Comparison of ENCODE assay signal across 8 cellular contexts in genomic region chrX:51892921-51893745, GRCh38. TPM values are rescaled to one million over a fixed set of nuclear protein-coding genes. Genes with fewer than 3 reads are reported as not detected.
DNase-seq lines count a peak whose midpoint lies in the region; ATAC-seq and TF ChIP-seq lines count a peak whose summit lies in the region.

Gene MAGED1, plus strand, starts transcription at chrX:51893623. Its CDS starts 682 bp downstream, at chrX:51894305.

- in situ Hi-C loops in SK-MEL-5 (cut with HindIII; ENCODE audit: low pct_unique_long_range_greater_than_20kb, low sequenced_read_pairs), result no loop called here

- H3K9me3 ChIP-seq in gastroesophageal sphincter (no peaks in the 10 kb centered on the region), neuronal stem cell (replicated peaks in 1 of 2; ENCODE audit: control insufficient read depth in 2 of 2, insufficient read depth in 1 of 2, low read depth in 1 of 2, low read length in 2 of 2) (no peaks in the 10 kb centered on the region)

- 0 out of 2 replicates have a peak, but pooled peaks cover 9% of the 10 kb centered on the region for H3K79me2 ChIP-seq in KMS-11 (ENCODE audit: insufficient read depth, low read depth)

- peak within 1 kb of the TSS; percentile 45 for H3K27ac ChIP-seq in KMS-11
- H3K27ac ChIP-seq in gastroesophageal sphincter, result peak within 1 kb of the TSS; percentile 72 to 87 (median 84)
- peak within 1 kb of the TSS; percentile 88 for H3K27ac ChIP-seq in neuronal stem cell (replicated peaks; ENCODE audit: low read length)

- H3K27me3 ChIP-seq in KMS-11 (ENCODE audit: insufficient read depth, low read depth) (no peaks in the 10 kb centered on the region), gastroesophageal sphincter (no peaks in the 10 kb centered on the region), neuronal stem cell (ENCODE audit: control insufficient read depth in 3 of 3, insufficient read depth in 3 of 3, low read depth in 1 of 3, low read length in 3 of 3) (no peaks in the 10 kb centered on the region)

- H3K4ac ChIP-seq in neuronal stem cell (ENCODE audit: low read length), result no peak within 1 kb of the TSS

- peak within 1 kb of the TSS; percentile 56; the same call in 1 of the 2 replicates for H3K9ac ChIP-seq in KMS-11
- H3K9ac ChIP-seq in neuronal stem cell (ENCODE audit: low read depth, low read length, poor library complexity), result peak within 1 kb of the TSS; percentile 63

- H2BK12ac ChIP-seq in neuronal stem cell (ENCODE audit: low read length), result no peak within 1 kb of the TSS

- no peak for TF ChIP-seq EP300 in gastroesophageal sphincter (IDR thresholded peaks at IDR 0.05)

- WGBS in gastroesophageal sphincter (ENCODE audit: low coverage in 1 of 2), 2 donors, result 0 to 25% methylated on average over 1 to 26 of the region's 35 CpGs
- WGBS in neuronal stem cell (ENCODE audit: extremely low coverage in 2 of 2, insufficient read length in 2 of 2, insufficient replicate concordance in 1 of 2), 2 donors, result no CpG with 5 or more reads among the region's 35 CpGs

- no peaks in the 10 kb centered on the region for H3K27me3 Mint-ChIP-seq in activated naive CD4-positive, alpha-beta T cell treated with anti-CD3 and anti-CD28 coated beads, Interleukin-2, amount 10 ng/mL, durations not matched to agents 7 days and 5 days

- H3K36me3 Mint-ChIP-seq in activated naive CD4-positive, alpha-beta T cell treated with anti-CD3 and anti-CD28 coated beads, Interleukin-2, amount 10 ng/mL, durations not matched to agents 7 days and 5 days, result peaks cover 7% of the 10 kb centered on the region

- peak within 1 kb of the TSS; percentile 48 for H3K18ac ChIP-seq in neuronal stem cell (ENCODE audit: low read length)

- TF ChIP-seq CTCF in KMS-11 (conservative IDR thresholded peaks at IDR 0.05; ENCODE audit: low read depth, low read length), result no peak
- no peak for TF ChIP-seq CTCF in gastroesophageal sphincter (IDR thresholded peaks at IDR 0.05)
- no peak for TF ChIP-seq CTCF in subcutaneous adipose tissue (IDR thresholded peaks at IDR 0.05; ENCODE audit: low read depth)

- no peak within 1 kb of the TSS for H2AFZ ChIP-seq in KMS-11 (ENCODE audit: low read depth)
- H2AFZ ChIP-seq in neuronal stem cell (ENCODE audit: low read length), result peak within 1 kb of the TSS; percentile 54

- H3K36me3 ChIP-seq in KMS-11 (ENCODE audit: insufficient read depth), result no peaks in the 10 kb centered on the region
- H3K36me3 ChIP-seq in gastroesophageal sphincter, result peaks cover 0 to 12% of the 10 kb centered on the region in 2 donors
- H3K36me3 ChIP-seq in neuronal stem cell (replicated peaks in 1 of 2; ENCODE audit: control insufficient read depth in 2 of 2, insufficient read depth in 2 of 2, low read length in 2 of 2), result peaks cover 23 to 31% of the 10 kb centered on the region in 2 donors

- no peak within 1 kb of the TSS for H4K8ac ChIP-seq in neuronal stem cell (ENCODE audit: low read depth, low read length)

- H3K4me3 ChIP-seq in KMS-11 (IDR thresholded peaks at IDR 0.05; ENCODE audit: insufficient read depth, low read depth, low read length) (no peak within 1 kb of the TSS), gastroesophageal sphincter (peak within 1 kb of the TSS; percentile 60 to 62), neuronal stem cell (ENCODE audit: low read length in 2 of 2) (peak within 1 kb of the TSS; percentile 87 to 95)

- no peak within 1 kb of the TSS for H2BK15ac ChIP-seq in neuronal stem cell (ENCODE audit: low read length)

- peak within 1 kb of the TSS; percentile 51; the same call in 1 of the 2 replicates for H3K4me2 ChIP-seq in KMS-11
- peak within 1 kb of the TSS; percentile 66 for H3K4me2 ChIP-seq in neuronal stem cell (ENCODE audit: insufficient read depth, low read length, poor library complexity, severe bottlenecking)

- TF ChIP-seq POLR2A in gastroesophageal sphincter (IDR thresholded peaks at IDR 0.05), result peak in 1 of 2 donors; percentile 45

- H3K4me1 ChIP-seq in KMS-11 (ENCODE audit: low read depth, poor library complexity, severe bottlenecking) (no peaks in the 10 kb centered on the region), gastroesophageal sphincter (peaks cover 0 to 23% (median 5%) of the 10 kb centered on the region in 3 donors), neuronal stem cell (ENCODE audit: control insufficient read depth in 2 of 2, insufficient read depth in 1 of 2, low read depth in 1 of 2, low read length in 2 of 2) (peaks cover 10 to 15% of the 10 kb centered on the region in 2 donors)

- ATAC-seq in GM21619 (IDR thresholded peaks at IDR 0.05; ENCODE audit: unreplicated experiment) (peak; percentile 57), gastroesophageal sphincter (peak; percentile 88)

- peaks cover 5% of the 10 kb centered on the region for H3K79me1 ChIP-seq in neuronal stem cell (ENCODE audit: low read depth, low read length)

- no peak within 1 kb of the TSS for H2BK120ac ChIP-seq in neuronal stem cell (ENCODE audit: low read depth, low read length)

- H3K4me3 Mint-ChIP-seq in activated naive CD4-positive, alpha-beta T cell treated with anti-CD3 and anti-CD28 coated beads, Interleukin-2, amount 10 ng/mL, durations not matched to agents 7 days and 5 days, result peak within 1 kb of the TSS; percentile 91

- peak within 1 kb of the TSS; percentile 78 for H3K27ac Mint-ChIP-seq in activated naive CD4-positive, alpha-beta T cell treated with anti-CD3 and anti-CD28 coated beads, Interleukin-2, amount 10 ng/mL, durations not matched to agents 7 days and 5 days

- DNase-seq in DMS153 (lab: John Stamatoyannopoulos, UW), result peak; percentile 92
- DNase-seq in SK-MEL-5 (ENCODE audit: low read depth, low spot score), result peak; percentile 95
- DNase-seq in activated naive CD4-positive, alpha-beta T cell treated with anti-CD3 and anti-CD28 coated beads, Interleukin-2, amount 10 ng/mL, durations not matched to agents 7 days and 5 days, result peak; percentile 86
- peak; percentile 93 for DNase-seq in neuronal stem cell (ENCODE audit: low spot score)

- H3K9me3 Mint-ChIP-seq in activated naive CD4-positive, alpha-beta T cell treated with anti-CD3 and anti-CD28 coated beads, Interleukin-2, amount 10 ng/mL, durations not matched to agents 7 days and 5 days, result no peaks in the 10 kb centered on the region

- peaks cover 35% of the 10 kb centered on the region for H3K4me1 Mint-ChIP-seq in activated naive CD4-positive, alpha-beta T cell treated with anti-CD3 and anti-CD28 coated beads, Interleukin-2, amount 10 ng/mL, durations not matched to agents 7 days and 5 days

- CTCF ChIA-PET in activated naive CD4-positive, alpha-beta T cell treated with anti-CD3 and anti-CD28 coated beads, Interleukin-2, amount 10 ng/mL, durations not matched to agents 7 days and 5 days (lab: Charles Lee), result no interaction called here

- H4K20me1 ChIP-seq in KMS-11 (ENCODE audit: insufficient read depth), result no peaks in the 10 kb centered on the region

- no peak within 1 kb of the TSS for H3K14ac ChIP-seq in neuronal stem cell (ENCODE audit: low read length)

- no peak within 1 kb of the TSS for H3K23ac ChIP-seq in neuronal stem cell (ENCODE audit: low read depth, low read length, poor library complexity)

- H2BK5ac ChIP-seq in neuronal stem cell (ENCODE audit: low read length), result no peak within 1 kb of the TSS

- no peak within 1 kb of the TSS for H2AK5ac ChIP-seq in neuronal stem cell (ENCODE audit: low read depth, low read length)

- no peak within 1 kb of the TSS for H4K91ac ChIP-seq in neuronal stem cell (ENCODE audit: low read depth, low read length, poor library complexity)

RNA-seq across cellular contexts. Expression of gene MAGED1, which starts in this region (rescaled TPM):
- 115 and 129 TPM in 2 replicates for total RNA-seq in SK-MEL-5 (2014; rRNA removed; shearing (Covaris generic))
- polyA plus RNA-seq in SK-MEL-5 (2015; cell fraction: cytosol; rRNA removed), result 196 and 232 TPM in 2 replicates
- polyA plus RNA-seq in SK-MEL-5 (2015; cell fraction: nucleus; rRNA removed), result 82.9 and 102 TPM in 2 replicates
- total RNA-seq in gastroesophageal sphincter (10 to 100 TPM; 34.2 to 54.8 (median 43.5) TPM), subcutaneous adipose tissue (10 to 100 TPM; 21.4 to 39.0 (median 23.7) TPM)
- polyA plus RNA-seq in neuronal stem cell (2013, experiment 1 of 2), result 261 TPM
- 266 TPM for polyA plus RNA-seq in neuronal stem cell (2013, experiment 2 of 2)
